Comparison of ENCODE assay signal across 9 cellular contexts in genomic region chr14:61471297-61471980, GRCh38.
DNase-seq lines count a peak whose midpoint lies in the region; ATAC-seq and TF ChIP-seq lines count a peak whose summit lies in the region.
"Had no signal": no experiment of that assay in that cellular context is flagged by ENCODE, and none has a peak within 500 bp of the region (broad histone marks: within the 10 kb centered on the region; RNA-seq: fewer than 3 reads in every experiment).

No MANE protein-coding gene starts in this region.

- peak overlapping the region; percentile 52 for H3K4me3 ChIP-seq in BLaER1
- peak overlapping the region in 1 of 2 donors; percentile 24 for H3K4me3 ChIP-seq in duodenal mucosa (ENCODE audit: low read depth in 1 of 2, low read length in 2 of 2)
- H3K4me3 ChIP-seq: K562 had no signal

- peak overlapping the region; percentile 70 for H3K9ac ChIP-seq in BLaER1
- H3K9ac ChIP-seq in duodenal mucosa (ENCODE audit: low read depth in 1 of 2, low read length in 2 of 2), result peak overlapping the region; percentile 7 to 24

- DNase-seq in NCI-H69 (lab: John Stamatoyannopoulos, UW), result peak; percentile 50
- no peak for DNase-seq in natural killer cell
- no peak for DNase-seq in LoVo (ENCODE audit: low spot score)
- no peak for DNase-seq in NCI-H2227 (lab: John Stamatoyannopoulos, UW; ENCODE audit: unreplicated experiment)

- no peaks in the 10 kb centered on the region for H4K20me1 ChIP-seq in BLaER1

- H3K27me3 Mint-ChIP-seq in natural killer cell (ENCODE audit: low read depth in 2 of 2), result no peaks in the 10 kb centered on the region

- no peaks in the 10 kb centered on the region for H3K9me3 ChIP-seq in BLaER1
- H3K9me3 ChIP-seq in duodenal mucosa (ENCODE audit: control insufficient read depth in 1 of 2, low read length in 2 of 2), result no peaks in the 10 kb centered on the region

- H3K4me1 ChIP-seq in BLaER1 (peaks cover 74% of the 10 kb centered on the region), duodenal mucosa (ENCODE audit: control insufficient read depth in 1 of 2, insufficient read depth in 2 of 2, low read length in 2 of 2) (peaks cover 35 to 40% of the 10 kb centered on the region in 2 donors)

- H3K27me3 ChIP-seq in BLaER1 (no peaks in the 10 kb centered on the region), duodenal mucosa (ENCODE audit: control insufficient read depth in 1 of 2, insufficient read depth in 2 of 2, low read length in 2 of 2) (no peaks in the 10 kb centered on the region)

- H3K4me2 ChIP-seq in BLaER1, result peak overlapping the region; percentile 90

- H3K27ac ChIP-seq in BLaER1 (peak overlapping the region; percentile 77), duodenal mucosa (ENCODE audit: low read depth, low read length) (no peak overlapping the region)

- no peak for TF ChIP-seq CTCF in natural killer cell (IDR thresholded peaks at IDR 0.05)

- peak; percentile 9 to 25 (median 9) for ATAC-seq in natural killer cell
- no peak for ATAC-seq in GM18502 (IDR thresholded peaks at IDR 0.05; ENCODE audit: poor library complexity, unreplicated experiment)
- ATAC-seq in HG03521 (IDR thresholded peaks at IDR 0.05; ENCODE audit: unreplicated experiment), result no peak
- ATAC-seq: K562 had no signal

- intact Hi-C loops in natural killer cell (cut with micrococcal nuclease), result loop anchor here (10.0 kb wide), 1 partner anchor 123 kb away; no protein-coding TSS in a partner anchor

- peak overlapping the region; percentile 93 for H3K4me3 Mint-ChIP-seq in natural killer cell

- peaks cover 94% of the 10 kb centered on the region in 2 donors for H3K4me1 Mint-ChIP-seq in natural killer cell

- H3K27ac Mint-ChIP-seq in natural killer cell, result no peak overlapping the region

- H3K36me3 Mint-ChIP-seq in natural killer cell, result no peaks in the 10 kb centered on the region

- H3K9me3 Mint-ChIP-seq in natural killer cell, result no peaks in the 10 kb centered on the region

- H3K36me3 ChIP-seq in BLaER1 (peaks cover 23% of the 10 kb centered on the region), duodenal mucosa (ENCODE audit: control insufficient read depth in 1 of 2, insufficient read depth in 2 of 2, low read length in 2 of 2) (no peaks in the 10 kb centered on the region)

Comparison
In these comparisons a context has a peak if more than half of its experiments do, and no peak if none do; other contexts are left out.
1. ATAC-seq: peak in natural killer cell (3 of 3); none in GM18502 (single experiment) and HG03521 (single experiment).